Comparison of ENCODE assay signal across 21 cellular contexts in the genomic region with DNA sequence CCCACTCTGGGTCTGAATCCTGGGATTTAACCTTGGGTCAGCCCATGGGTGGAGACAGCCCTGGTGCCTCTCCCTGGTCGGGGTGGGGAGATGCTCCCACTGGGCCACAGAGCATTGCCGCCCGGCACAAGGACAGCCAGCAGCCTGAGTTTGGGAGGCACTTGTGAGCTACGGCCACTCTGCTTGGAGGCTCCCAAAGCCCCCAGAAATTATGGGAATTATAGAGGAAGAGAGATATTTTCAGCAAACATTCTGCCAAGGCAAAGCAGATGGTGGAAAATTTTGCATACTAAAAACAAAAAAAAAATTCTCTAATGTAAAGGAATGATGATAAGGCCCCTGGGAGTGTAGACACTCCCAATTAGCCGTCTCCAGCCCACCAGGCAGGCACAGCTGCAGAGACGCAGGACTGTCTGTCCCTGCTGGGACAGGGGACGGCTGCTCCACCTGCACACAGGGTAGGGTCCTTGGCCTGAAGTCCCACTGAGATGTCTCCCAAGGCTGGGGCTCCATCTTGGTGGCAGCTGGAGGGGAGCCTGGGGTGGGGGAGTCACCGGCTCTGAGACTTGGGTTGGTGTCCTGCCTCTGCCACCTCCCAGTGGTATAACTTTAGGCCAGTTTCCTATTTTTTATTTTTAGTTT. TPM values are rescaled to one million over a fixed set of nuclear protein-coding genes. Genes with fewer than 3 reads are reported as not detected.
"Had no signal": no experiment of that assay in that cellular context is flagged by ENCODE, and none has a peak within 500 bp of the region (broad histone marks: within the 10 kb centered on the region; RNA-seq: fewer than 3 reads in every experiment).

No MANE protein-coding gene starts in this region.

- H3K9me3 Mint-ChIP-seq: immature natural killer cell; natural killer cell treated with Interleukin-12 subunit alpha and Interleukin-12 subunit beta and Interleukin-15 and Interleukin-18, amount 100 ng/mL, for 72 hours had no signal

- ATAC-seq: esophagus mucosa; gastrocnemius medialis; left colon; natural killer cell treated with Interleukin-12 subunit alpha and Interleukin-12 subunit beta and Interleukin-15 and Interleukin-18, amount 100 ng/mL, for 72 hours had no signal

- H3K4me3 Mint-ChIP-seq: activated naive CD8-positive, alpha-beta T cell; immature natural killer cell; natural killer cell treated with Interleukin-12 subunit alpha and Interleukin-12 subunit beta and Interleukin-15 and Interleukin-18, amount 100 ng/mL, for 72 hours had no signal

- H3K4me3 ChIP-seq: coronary artery, gastrocnemius medialis, heart left ventricle, lung, vagina had no signal

- H3K27ac Mint-ChIP-seq: activated naive CD8-positive, alpha-beta T cell; immature natural killer cell; natural killer cell treated with Interleukin-12 subunit alpha and Interleukin-12 subunit beta and Interleukin-15 and Interleukin-18, amount 100 ng/mL, for 72 hours had no signal

- H3K9me3 ChIP-seq: gastrocnemius medialis, heart left ventricle, vagina had no signal

- DNase-seq: activated CD4-positive, alpha-beta T cell treated with anti-CD3 and anti-CD28 coated beads, Interleukin-2, amount 50 U/mL, for 4 hours; activated gamma-delta T cell; central memory CD4-positive, alpha-beta T cell; effector CD4-positive, alpha-beta T cell; gastrocnemius medialis; immature natural killer cell; stimulated activated CD4-positive, alpha-beta T cell treated with anti-CD3 and anti-CD28 coated beads, Interleukin-2, amount 100 ng/mL, for 24 hours; stimulated activated naive CD4-positive, alpha-beta T cell treated with Interleukin-2 at 50 U/mL for 16 hours; SW 1271; T-helper 2 cell; trophoblast cell had no signal

- H3K27ac ChIP-seq: coronary artery, gastrocnemius medialis, parathyroid adenoma, vagina, VCaP had no signal

- H3K36me3 ChIP-seq: gastrocnemius medialis, heart left ventricle, vagina had no signal

- H3K27me3 Mint-ChIP-seq: activated naive CD8-positive, alpha-beta T cell; natural killer cell treated with Interleukin-12 subunit alpha and Interleukin-12 subunit beta and Interleukin-15 and Interleukin-18, amount 100 ng/mL, for 72 hours had no signal

- H3K9ac ChIP-seq: parathyroid adenoma had no signal

- H3K27me3 ChIP-seq: gastrocnemius medialis, vagina had no signal

- H3K4me1 ChIP-seq: gastrocnemius medialis, parathyroid adenoma, vagina had no signal

- H3K36me3 Mint-ChIP-seq: activated naive CD8-positive, alpha-beta T cell; immature natural killer cell; natural killer cell treated with Interleukin-12 subunit alpha and Interleukin-12 subunit beta and Interleukin-15 and Interleukin-18, amount 100 ng/mL, for 72 hours had no signal

RNA-seq across cellular contexts. Expression of a gene that starts 46.3 kb away (rescaled TPM):
- polyA plus RNA-seq: immature natural killer cell had no signal
